Comparison of ENCODE assay signal across 8 cellular contexts in genomic region chr1:43472463-43473151, GRCh38. TPM values are rescaled to one million over a fixed set of nuclear protein-coding genes. Genes with fewer than 3 reads are reported as not detected.
DNase-seq lines count a peak whose midpoint lies in the region; FAIRE-seq and TF ChIP-seq lines count a peak whose summit lies in the region.
"Not testable (repeated sequence)": the region's sequence is repeated elsewhere in the genome, so short reads cannot be mapped to it uniquely, and the experiment has no call there.

No MANE protein-coding gene starts in this region.

- H2AFZ ChIP-seq in osteoblast (ENCODE audit: low read length): peak overlapping the region; percentile 62

- H3K79me2 ChIP-seq in osteoblast (ENCODE audit: insufficient read depth, low read length): not testable (repeated sequence)

- H3K27ac ChIP-seq in osteoblast (ENCODE audit: low read depth, low read length): peak overlapping the region; percentile 89

- H3K4me3 ChIP-seq in AG04449 (ENCODE audit: low read depth, low read length); epithelial cell of proximal tubule (ENCODE audit: low read depth, low read length): not testable (repeated sequence)
- H3K4me3 ChIP-seq in osteoblast (ENCODE audit: insufficient read depth, low read length): peak overlapping the region; percentile 39

- H3K27me3 ChIP-seq in osteoblast (ENCODE audit: insufficient read depth, low read length): not testable (repeated sequence)

- POLR2A ChIA-PET in AG04449 (lab: Yijun Ruan, JAX): interaction anchor here (0.5 kb wide), 1 partner anchor 240 kb away, joined by 3 read pairs; no protein-coding TSS in a partner anchor

- not testable (repeated sequence) for H4K20me1 ChIP-seq in osteoblast (ENCODE audit: insufficient read depth, low read length)

- TF ChIP-seq CTCF in AG04449 (IDR thresholded peaks at IDR 0.05; ENCODE audit: insufficient read depth, low read length, missing control alignments); epithelial cell of proximal tubule (conservative IDR thresholded peaks at IDR 0.05; ENCODE audit: low read depth, low read length); osteoblast (IDR thresholded peaks at IDR 0.05; ENCODE audit: extremely low read depth, low read depth, low read length): not testable (repeated sequence)

- peak; percentile 80 for DNase-seq in AG04449 (ENCODE audit: low read depth, low spot score)
- DNase-seq in GM04504 (ENCODE audit: low read depth): peak; percentile 81
- DNase-seq in RKO (ENCODE audit: low spot score): peak; percentile 78
- peak; percentile 94 for DNase-seq in astrocyte of the hippocampus (ENCODE audit: low read depth, low spot score)
- DNase-seq in epithelial cell of proximal tubule (ENCODE audit: low read depth): peak; percentile 88
- peak; percentile 66 for DNase-seq in osteoblast (ENCODE audit: insufficient read length, low spot score, missing footprints)

- not testable (repeated sequence) for H3K9me3 ChIP-seq in osteoblast (ENCODE audit: low read depth, low read length)

- H3K36me3 ChIP-seq in osteoblast (ENCODE audit: insufficient read depth, low read length): not testable (repeated sequence)

- FAIRE-seq in islet of Langerhans (lab: Jason Lieb, UNC): peak; percentile 72

- peak; percentile 70; the same call in 1 of the 2 replicates for TF ChIP-seq EP300 in Ishikawa (IDR thresholded peaks at IDR 0.05; ENCODE audit: borderline replicate concordance)

- CTCF ChIA-PET in AG04449 (lab: Yijun Ruan, JAX): not testable (repeated sequence)

- peak overlapping the region; percentile 75 for H3K4me2 ChIP-seq in osteoblast (ENCODE audit: insufficient read depth, low read length)

- peaks cover 37% of the 10 kb centered on the region for H3K4me1 ChIP-seq in osteoblast (ENCODE audit: insufficient read depth, low read length)

- not testable (repeated sequence) for TF ChIP-seq RAD21 in Ishikawa (IDR thresholded peaks at IDR 0.05; ENCODE audit: low read depth)

TF ChIP-seq in Ishikawa, 13 proteins besides CTCF, POLR2A, EP300 and RAD21:
- TF ChIP-seq TCF12 (IDR thresholded peaks at IDR 0.05; ENCODE audit: low read depth): peak; percentile 58; the same call in 1 of the 2 replicates
- 0 out of 2 replicates have a peak, but pooled peaks have one; percentile 45 for TF ChIP-seq FOXM1 (IDR thresholded peaks at IDR 0.05; ENCODE audit: borderline replicate concordance, low read depth)
- TF ChIP-seq TEAD4 (IDR thresholded peaks at IDR 0.05): peak; percentile 86

RNA-seq across cellular contexts. Expression of gene HYI, which starts 18.9 kb away (rescaled TPM):
- 124 and 135 TPM in 2 replicates for total RNA-seq in epithelial cell of proximal tubule
- total RNA-seq in osteoblast: 24.5 and 27.1 TPM in 2 replicates

RNA-seq across cellular contexts. Expression of gene PTPRF, which starts 58.1 kb away (rescaled TPM):
- total RNA-seq in epithelial cell of proximal tubule (138 and 155 TPM in 2 replicates), osteoblast (12.1 and 13.0 TPM in 2 replicates)
